Comparison of ENCODE assay signal across 10 cellular contexts in genomic region chr5:135377751-135378680, GRCh38. TPM values are rescaled to one million over a fixed set of nuclear protein-coding genes. Genes with fewer than 3 reads are reported as not detected.
DNase-seq lines count a peak whose midpoint lies in the region; ATAC-seq and TF ChIP-seq lines count a peak whose summit lies in the region.
"Had no signal": no experiment of that assay in that cellular context is flagged by ENCODE, and none has a peak within 500 bp of the region (broad histone marks: within the 10 kb centered on the region; RNA-seq: fewer than 3 reads in every experiment).

No MANE protein-coding gene starts in this region.

- H3K9ac ChIP-seq in Loucy (ENCODE audit: low read depth, low read length, poor library complexity, severe bottlenecking): peak overlapping the region; percentile 91

- H3K4me1 ChIP-seq in Loucy (ENCODE audit: insufficient read depth, low read length, poor library complexity, severe bottlenecking): peaks cover 87% of the 10 kb centered on the region
- peaks cover 15% of the 10 kb centered on the region for H3K4me1 ChIP-seq in upper lobe of right lung
- no peaks in the 10 kb centered on the region for H3K4me1 ChIP-seq in HAP-1

- H3K27ac Mint-ChIP-seq in activated naive CD4-positive, alpha-beta T cell treated with anti-CD3 and anti-CD28 coated beads, Interleukin-2, amount 50 U/mL, for 24 hours: peak overlapping the region; percentile 30

- H3K4me2 ChIP-seq in Loucy (ENCODE audit: low read depth, low read length, poor library complexity, severe bottlenecking): peak overlapping the region; percentile 83

- H3K36me3 ChIP-seq in Loucy (ENCODE audit: insufficient read depth, low read length) (peaks cover 88% of the 10 kb centered on the region), upper lobe of right lung (peaks cover 81% of the 10 kb centered on the region), HAP-1 (replicated peaks) (peaks cover 69% of the 10 kb centered on the region)

- H3K27me3 Mint-ChIP-seq in activated naive CD4-positive, alpha-beta T cell treated with anti-CD3 and anti-CD28 coated beads, Interleukin-2, amount 50 U/mL, for 24 hours: no peaks in the 10 kb centered on the region

- H3K9me3 ChIP-seq in Loucy (ENCODE audit: insufficient read depth, low read depth, low read length) (no peaks in the 10 kb centered on the region), upper lobe of right lung (no peaks in the 10 kb centered on the region), HAP-1 (no peaks in the 10 kb centered on the region)

- intact Hi-C loops in upper lobe of right lung (cut with DNase I): no loop called here

- H3K79me2 ChIP-seq in Loucy (ENCODE audit: insufficient read depth, low read length): peaks cover 89% of the 10 kb centered on the region

- no peaks in the 10 kb centered on the region for H3K9me2 ChIP-seq in Loucy (replicated peaks; ENCODE audit: low read depth, low read length)

- H3K27me3 ChIP-seq in Loucy (ENCODE audit: insufficient read depth, low read length, poor library complexity, severe bottlenecking) (no peaks in the 10 kb centered on the region), upper lobe of right lung (no peaks in the 10 kb centered on the region), HAP-1 (ENCODE audit: low read depth) (no peaks in the 10 kb centered on the region)

- in situ Hi-C loops in HAP-1 (cut with MboI; ENCODE audit: low sequenced_read_pairs): no loop called here

- H3K4me3 ChIP-seq in Loucy (ENCODE audit: low read length, poor library complexity, severe bottlenecking) (peak overlapping the region; percentile 65), epithelial cell of esophagus (ENCODE audit: low read length) (no peak overlapping the region), upper lobe of right lung (no peak overlapping the region), HAP-1 (no peak overlapping the region)

- H2AFZ ChIP-seq in Loucy (ENCODE audit: low read length): no peak overlapping the region

- H4K20me1 ChIP-seq in Loucy (ENCODE audit: insufficient read depth, low read length, poor library complexity, severe bottlenecking): peaks cover 51% of the 10 kb centered on the region

- ATAC-seq in upper lobe of right lung: peak; percentile 48

- H3F3A ChIP-seq in Loucy (ENCODE audit: low read depth): peaks cover 44% of the 10 kb centered on the region

- no peaks in the 10 kb centered on the region for H3K9me3 Mint-ChIP-seq in activated naive CD4-positive, alpha-beta T cell treated with anti-CD3 and anti-CD28 coated beads, Interleukin-2, amount 50 U/mL, for 24 hours

- DNase-seq in activated naive CD4-positive, alpha-beta T cell treated with Interleukin-2 at 50 U/mL for 16 hours: no peak
- DNase-seq in epithelial cell of esophagus (ENCODE audit: low read depth): peak; percentile 34
- DNase-seq in upper lobe of right lung: no peak
- DNase-seq in T-helper 9 cell: no peak
- DNase-seq in HAP-1 (ENCODE audit: low spot score in 2 of 2): no peak
- DNase-seq in UCSD-AML1 (lab: John Stamatoyannopoulos, UW; ENCODE audit: unreplicated experiment): no peak
- DNase-seq: NCI-H2029 had no signal

- H3K4me1 Mint-ChIP-seq in activated naive CD4-positive, alpha-beta T cell treated with anti-CD3 and anti-CD28 coated beads, Interleukin-2, amount 50 U/mL, for 24 hours: peaks cover 77% of the 10 kb centered on the region

- TF ChIP-seq CTCF in Loucy (conservative IDR thresholded peaks at IDR 0.05; ENCODE audit: low read length): no peak; the same call in 1 of the 2 replicates
- TF ChIP-seq CTCF in epithelial cell of esophagus (IDR thresholded peaks at IDR 0.05; ENCODE audit: insufficient read depth, low read depth, low read length, missing control alignments): no peak
- TF ChIP-seq CTCF in upper lobe of right lung (IDR thresholded peaks at IDR 0.05): no peak

- H3K4me3 Mint-ChIP-seq in activated naive CD4-positive, alpha-beta T cell treated with anti-CD3 and anti-CD28 coated beads, Interleukin-2, amount 50 U/mL, for 24 hours: no peak overlapping the region

- H3K36me3 Mint-ChIP-seq in activated naive CD4-positive, alpha-beta T cell treated with anti-CD3 and anti-CD28 coated beads, Interleukin-2, amount 50 U/mL, for 24 hours: peaks cover 28% of the 10 kb centered on the region

- H3K27ac ChIP-seq in upper lobe of right lung: no peak overlapping the region
- H3K27ac ChIP-seq: HL-60 had no signal

RNA-seq across cellular contexts. Expression of gene MACROH2A1, which starts 21.0 kb away (rescaled TPM):
- total RNA-seq in upper lobe of right lung: 179 TPM
